In genomic region chr15:67906382-67906781, GRCh38 we compare ENCODE assay signal across 16 cellular contexts.
DNase-seq lines count a peak whose midpoint lies in the region; ATAC-seq and TF ChIP-seq lines count a peak whose summit lies in the region.
"Had no signal": no experiment of that assay in that cellular context is flagged by ENCODE, and none has a peak within 500 bp of the region (broad histone marks: within the 10 kb centered on the region; RNA-seq: fewer than 3 reads in every experiment).

No MANE protein-coding gene starts in this region.

- H4K20me1 ChIP-seq in smooth muscle cell (ENCODE audit: low read depth), result no peaks in the 10 kb centered on the region

- H3K4me3 ChIP-seq in GM06990 (replicated peaks; ENCODE audit: low read depth, low read length), result no peak overlapping the region
- H3K4me3 ChIP-seq in fibroblast of villous mesenchyme (ENCODE audit: low read depth, low read length), result no peak overlapping the region
- H3K4me3 ChIP-seq in smooth muscle cell, result no peak overlapping the region
- H3K4me3 ChIP-seq: gastrocnemius medialis, MG63, SJSA1 had no signal

- no peak overlapping the region for H3K4me2 ChIP-seq in smooth muscle cell

- no peaks in the 10 kb centered on the region for H3K36me3 ChIP-seq in GM06990 (ENCODE audit: control insufficient read depth, insufficient read depth, low read length)
- no peaks in the 10 kb centered on the region for H3K36me3 ChIP-seq in smooth muscle cell (ENCODE audit: low read depth)
- H3K36me3 ChIP-seq: gastrocnemius medialis, MG63, SJSA1 had no signal

- no peak overlapping the region for H3K9ac ChIP-seq in smooth muscle cell (ENCODE audit: low read depth)

- no peaks in the 10 kb centered on the region for H3K9me3 ChIP-seq in smooth muscle cell (replicated peaks; ENCODE audit: low read depth)
- H3K9me3 ChIP-seq: gastrocnemius medialis had no signal

- no peaks in the 10 kb centered on the region for H3F3A ChIP-seq in smooth muscle cell (ENCODE audit: low read depth)

- DNase-seq in ACHN (peak; percentile 23), GM06990 (ENCODE audit: extremely low read depth, insufficient read length) (no peak), RPMI7951 (ENCODE audit: low read depth) (peak; percentile 40), fibroblast of villous mesenchyme (ENCODE audit: low read depth) (peak; percentile 32), SKM-1 (lab: John Stamatoyannopoulos, UW; ENCODE audit: unreplicated experiment) (no peak), omental fat pad (ENCODE audit: low spot score) (no peak), midbrain (lab: John Stamatoyannopoulos, UW) (no peak), smooth muscle cell (lab: John Stamatoyannopoulos, UW; ENCODE audit: unreplicated experiment) (no peak)
- DNase-seq: activated naive CD8-positive, alpha-beta T cell treated with anti-CD3 and anti-CD28 coated beads, Interleukin-2, amount 50 U/mL, for 24 hours; CD8-positive, alpha-beta T cell; gastrocnemius medialis; MG63; natural killer cell; NCI-H345 had no signal

- H2AFZ ChIP-seq in smooth muscle cell (ENCODE audit: low read depth), result no peak overlapping the region

- H3K79me2 ChIP-seq in smooth muscle cell (ENCODE audit: low read depth), result no peaks in the 10 kb centered on the region

- in situ Hi-C loops in ACHN (cut with HindIII; ENCODE audit: low pct_ligation_motif_present, low pct_unique_long_range_greater_than_20kb, low sequenced_read_pairs), result no loop called here

- H3K27ac ChIP-seq in smooth muscle cell (ENCODE audit: low read depth), result no peak overlapping the region
- H3K27ac ChIP-seq: gastrocnemius medialis, SJSA1 had no signal

- no peaks in the 10 kb centered on the region for H3K4me1 ChIP-seq in smooth muscle cell (ENCODE audit: low read depth)
- H3K4me1 ChIP-seq: gastrocnemius medialis, SJSA1 had no signal

- TF ChIP-seq CTCF in GM06990 (IDR thresholded peaks at IDR 0.05; ENCODE audit: insufficient read depth, low read length, poor library complexity, severe bottlenecking) (peak; percentile 15), fibroblast of villous mesenchyme (IDR thresholded peaks at IDR 0.05; ENCODE audit: insufficient read depth, low read depth, low read length) (peak; percentile 50), omental fat pad (IDR thresholded peaks at IDR 0.05) (no peak), smooth muscle cell (IDR thresholded peaks at IDR 0.05; ENCODE audit: borderline replicate concordance, insufficient read depth, poor library complexity, severe bottlenecking) (no peak)

- no peak for ATAC-seq in omental fat pad (ENCODE audit: low FRiP score)
- ATAC-seq: activated naive CD8-positive, alpha-beta T cell treated with anti-CD3 and anti-CD28 coated beads, Interleukin-2, amount 50 U/mL, for 24 hours; CD8-positive, alpha-beta T cell; natural killer cell; sciatic nerve had no signal

- no peaks in the 10 kb centered on the region for H3K27me3 ChIP-seq in GM06990 (replicated peaks; ENCODE audit: control insufficient read depth, insufficient read depth, low read length)
- H3K27me3 ChIP-seq in smooth muscle cell (ENCODE audit: low read depth), result no peaks in the 10 kb centered on the region
- H3K27me3 ChIP-seq: gastrocnemius medialis, MG63, SJSA1 had no signal

Comparison
In these comparisons a context has a peak if more than half of its experiments do, and no peak if none do; other contexts are left out.
1. DNase-seq: peak in ACHN (single experiment), RPMI7951 (single experiment) and fibroblast of villous mesenchyme (single experiment); none in GM06990 (single experiment), SKM-1 (single experiment), omental fat pad (single experiment), midbrain (single experiment) and smooth muscle cell (single experiment).
2. CTCF ChIP-seq: peak in GM06990 (single experiment) and fibroblast of villous mesenchyme (single experiment); none in omental fat pad (0 of 3) and smooth muscle cell (single experiment).